22 cellular contexts compared by ENCODE assay signal in genomic region chr13:87093399-87093798, GRCh38.
"Had no signal": no experiment of that assay in that cellular context is flagged by ENCODE, and none has a peak within 500 bp of the region (broad histone marks: within the 10 kb centered on the region; RNA-seq: fewer than 3 reads in every experiment).

No MANE protein-coding gene starts in this region.

- DNase-seq: effector memory CD8-positive, alpha-beta T cell; foreskin melanocyte; head of caudate nucleus; left colon; mammary epithelial cell; mucosa of descending colon; naive thymus-derived CD8-positive, alpha-beta T cell; posterior cingulate gyrus; sigmoid colon; stimulated activated CD4-positive, alpha-beta T cell treated with anti-CD3 and anti-CD28 coated beads, Interleukin-2, amount 100 ng/mL, for 24 hours; stimulated activated CD4-positive, alpha-beta T cell treated with anti-CD3 and anti-CD28 coated beads, Interleukin-4, amount 100 ng/mL, for 4 hours; stimulated activated naive B cell treated with anti-CD40 and anti-IgM and Interleukin-4, amounts not matched to agents 10 μg/mL and 1 μg/mL and 100 μg/mL, for 72 hours; stimulated activated naive CD8-positive, alpha-beta T cell treated with anti-CD3 and anti-CD28 coated beads, Interleukin-15, amount 100 ng/mL, for 72 hours; testis; upper lobe of right lung had no signal

- H3K4me3 ChIP-seq: esophagus muscularis mucosa, hepatocyte, mucosa of descending colon, right atrium auricular region, sigmoid colon, skin epidermis, testis, tibial nerve, upper lobe of right lung, vagina had no signal

- H3K9me3 ChIP-seq: esophagus muscularis mucosa, mucosa of descending colon, right atrium auricular region, sigmoid colon, testis, tibial nerve, upper lobe of right lung, vagina had no signal

- ATAC-seq: effector memory CD8-positive, alpha-beta T cell; left colon; mucosa of descending colon; naive thymus-derived CD8-positive, alpha-beta T cell; stimulated activated naive B cell treated with anti-CD40 and anti-IgM and Interleukin-4, amounts not matched to agents 10 μg/mL and 1 μg/mL and 100 μg/mL, for 72 hours; stimulated activated naive CD8-positive, alpha-beta T cell treated with anti-CD3 and anti-CD28 coated beads, Interleukin-15, amount 100 ng/mL, for 72 hours; upper lobe of right lung had no signal

- H3K36me3 ChIP-seq: esophagus muscularis mucosa, right atrium auricular region, sigmoid colon, tibial nerve, upper lobe of right lung, vagina had no signal

- H3K4me1 ChIP-seq: esophagus muscularis mucosa, right atrium auricular region, sigmoid colon, testis, tibial nerve, upper lobe of right lung, vagina had no signal

- H3K27me3 ChIP-seq: esophagus muscularis mucosa, hepatocyte, right atrium auricular region, sigmoid colon, testis, tibial nerve, upper lobe of right lung, vagina had no signal

- H2AFZ ChIP-seq: hepatocyte had no signal

- H3K79me2 ChIP-seq: hepatocyte had no signal

- H3K27ac ChIP-seq: epithelial cell of prostate, esophagus muscularis mucosa, hepatocyte, right atrium auricular region, sigmoid colon, skin epidermis, testis, tibial nerve, upper lobe of right lung, vagina had no signal

- H3K4me2 ChIP-seq: hepatocyte had no signal
